ENCODE assay signal across 1 cellular context in the genomic region with DNA sequence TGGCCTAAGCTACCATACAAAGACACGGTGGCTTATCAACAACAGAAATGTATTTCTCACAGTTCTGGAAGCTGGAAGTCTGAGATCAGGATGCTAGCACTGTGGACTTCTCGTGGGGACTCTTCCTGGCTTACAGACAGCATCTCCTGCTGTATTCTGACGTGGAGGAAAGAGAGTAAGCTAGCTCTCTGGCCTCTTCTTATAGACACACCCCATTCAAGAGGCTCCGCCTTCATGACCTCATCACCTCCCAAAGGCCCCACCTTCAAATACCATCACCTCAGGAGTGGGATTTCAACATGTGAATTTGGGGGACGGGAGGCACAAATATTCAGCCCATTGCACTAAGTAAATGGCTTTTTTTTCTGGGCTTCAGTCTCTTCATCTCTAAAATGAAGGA.
TF ChIP-seq lines count a peak whose summit lies in the region.

No MANE protein-coding gene starts in this region.

TF ChIP-seq in GM23338, 12 proteins besides CTCF, POLR2A, EP300 and RAD21 (continued from another document):
- TF ChIP-seq, protein P1, sequence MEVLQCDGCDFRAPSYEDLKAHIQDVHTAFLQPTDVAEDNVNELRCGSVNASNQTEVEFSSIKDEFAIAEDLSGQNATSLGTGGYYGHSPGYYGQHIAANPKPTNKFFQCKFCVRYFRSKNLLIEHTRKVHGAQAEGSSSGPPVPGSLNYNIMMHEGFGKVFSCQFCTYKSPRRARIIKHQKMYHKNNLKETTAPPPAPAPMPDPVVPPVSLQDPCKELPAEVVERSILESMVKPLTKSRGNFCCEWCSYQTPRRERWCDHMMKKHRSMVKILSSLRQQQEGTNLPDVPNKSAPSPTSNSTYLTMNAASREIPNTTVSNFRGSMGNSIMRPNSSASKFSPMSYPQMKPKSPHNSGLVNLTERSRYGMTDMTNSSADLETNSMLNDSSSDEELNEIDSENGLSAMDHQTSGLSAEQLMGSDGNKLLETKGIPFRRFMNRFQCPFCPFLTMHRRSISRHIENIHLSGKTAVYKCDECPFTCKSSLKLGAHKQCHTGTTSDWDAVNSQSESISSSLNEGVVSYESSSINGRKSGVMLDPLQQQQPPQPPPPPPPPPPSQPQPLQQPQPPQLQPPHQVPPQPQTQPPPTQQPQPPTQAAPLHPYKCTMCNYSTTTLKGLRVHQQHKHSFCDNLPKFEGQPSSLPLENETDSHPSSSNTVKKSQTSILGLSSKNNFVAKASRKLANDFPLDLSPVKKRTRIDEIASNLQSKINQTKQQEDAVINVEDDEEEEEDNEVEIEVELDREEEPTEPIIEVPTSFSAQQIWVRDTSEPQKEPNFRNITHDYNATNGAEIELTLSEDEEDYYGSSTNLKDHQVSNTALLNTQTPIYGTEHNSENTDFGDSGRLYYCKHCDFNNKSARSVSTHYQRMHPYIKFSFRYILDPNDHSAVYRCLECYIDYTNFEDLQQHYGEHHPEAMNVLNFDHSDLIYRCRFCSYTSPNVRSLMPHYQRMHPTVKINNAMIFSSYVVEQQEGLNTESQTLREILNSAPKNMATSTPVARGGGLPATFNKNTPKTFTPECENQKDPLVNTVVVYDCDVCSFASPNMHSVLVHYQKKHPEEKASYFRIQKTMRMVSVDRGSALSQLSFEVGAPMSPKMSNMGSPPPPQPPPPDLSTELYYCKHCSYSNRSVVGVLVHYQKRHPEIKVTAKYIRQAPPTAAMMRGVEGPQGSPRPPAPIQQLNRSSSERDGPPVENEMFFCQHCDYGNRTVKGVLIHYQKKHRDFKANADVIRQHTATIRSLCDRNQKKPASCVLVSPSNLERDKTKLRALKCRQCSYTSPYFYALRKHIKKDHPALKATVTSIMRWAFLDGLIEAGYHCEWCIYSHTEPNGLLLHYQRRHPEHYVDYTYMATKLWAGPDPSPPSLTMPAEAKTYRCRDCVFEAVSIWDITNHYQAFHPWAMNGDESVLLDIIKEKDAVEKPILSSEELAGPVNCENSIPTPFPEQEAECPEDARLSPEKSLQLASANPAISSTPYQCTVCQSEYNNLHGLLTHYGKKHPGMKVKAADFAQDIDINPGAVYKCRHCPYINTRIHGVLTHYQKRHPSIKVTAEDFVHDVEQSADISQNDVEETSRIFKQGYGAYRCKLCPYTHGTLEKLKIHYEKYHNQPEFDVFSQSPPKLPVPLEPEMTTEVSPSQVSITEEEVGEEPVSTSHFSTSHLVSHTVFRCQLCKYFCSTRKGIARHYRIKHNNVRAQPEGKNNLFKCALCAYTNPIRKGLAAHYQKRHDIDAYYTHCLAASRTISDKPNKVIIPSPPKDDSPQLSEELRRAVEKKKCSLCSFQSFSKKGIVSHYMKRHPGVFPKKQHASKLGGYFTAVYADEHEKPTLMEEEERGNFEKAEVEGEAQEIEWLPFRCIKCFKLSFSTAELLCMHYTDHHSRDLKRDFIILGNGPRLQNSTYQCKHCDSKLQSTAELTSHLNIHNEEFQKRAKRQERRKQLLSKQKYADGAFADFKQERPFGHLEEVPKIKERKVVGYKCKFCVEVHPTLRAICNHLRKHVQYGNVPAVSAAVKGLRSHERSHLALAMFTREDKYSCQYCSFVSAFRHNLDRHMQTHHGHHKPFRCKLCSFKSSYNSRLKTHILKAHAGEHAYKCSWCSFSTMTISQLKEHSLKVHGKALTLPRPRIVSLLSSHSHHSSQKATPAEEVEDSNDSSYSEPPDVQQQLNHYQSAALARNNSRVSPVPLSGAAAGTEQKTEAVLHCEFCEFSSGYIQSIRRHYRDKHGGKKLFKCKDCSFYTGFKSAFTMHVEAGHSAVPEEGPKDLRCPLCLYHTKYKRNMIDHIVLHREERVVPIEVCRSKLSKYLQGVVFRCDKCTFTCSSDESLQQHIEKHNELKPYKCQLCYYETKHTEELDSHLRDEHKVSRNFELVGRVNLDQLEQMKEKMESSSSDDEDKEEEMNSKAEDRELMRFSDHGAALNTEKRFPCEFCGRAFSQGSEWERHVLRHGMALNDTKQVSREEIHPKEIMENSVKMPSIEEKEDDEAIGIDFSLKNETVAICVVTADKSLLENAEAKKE (CRISPR knock-in tag; IDR thresholded peaks at IDR 0.05): no peak
